1 cellular context compared by ENCODE assay signal in the genomic region with DNA sequence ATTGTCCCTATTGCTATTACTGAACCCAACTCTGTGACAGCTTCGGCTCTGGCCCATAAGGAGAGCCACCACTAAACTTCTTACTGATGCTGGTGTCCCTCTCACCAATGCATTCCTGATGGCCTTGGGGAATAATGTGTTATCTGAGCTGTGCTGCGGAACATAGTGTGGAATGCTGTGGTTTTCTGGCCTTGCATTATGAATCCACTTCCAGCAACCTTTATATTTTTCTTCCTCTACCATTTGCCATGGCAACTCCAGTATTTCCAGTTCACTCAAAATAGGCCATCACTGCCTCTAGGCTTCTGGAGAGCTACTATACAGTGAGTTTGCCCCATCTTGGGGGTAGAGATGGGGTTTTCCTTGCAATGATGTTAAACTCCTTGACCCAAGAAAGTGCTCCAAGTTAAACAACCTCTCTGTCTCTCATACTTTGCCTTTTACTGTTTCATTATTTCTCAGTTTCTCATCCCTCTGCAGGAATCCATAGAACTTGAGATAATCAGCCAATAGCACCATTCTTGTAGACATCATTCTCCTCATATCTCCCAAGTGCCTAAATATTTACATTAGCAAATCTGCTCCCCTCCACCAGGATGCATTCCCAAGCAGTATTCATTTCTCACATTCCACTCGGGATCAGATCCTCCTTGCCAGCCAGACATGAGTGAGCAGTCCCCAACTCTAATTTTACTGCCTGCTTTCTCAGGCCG.
TF ChIP-seq lines count a peak whose summit lies in the region.

No MANE protein-coding gene starts in this region.

TF ChIP-seq in GM23338, 12 proteins besides CTCF, POLR2A, EP300 and RAD21:
- TF ChIP-seq, protein P1, sequence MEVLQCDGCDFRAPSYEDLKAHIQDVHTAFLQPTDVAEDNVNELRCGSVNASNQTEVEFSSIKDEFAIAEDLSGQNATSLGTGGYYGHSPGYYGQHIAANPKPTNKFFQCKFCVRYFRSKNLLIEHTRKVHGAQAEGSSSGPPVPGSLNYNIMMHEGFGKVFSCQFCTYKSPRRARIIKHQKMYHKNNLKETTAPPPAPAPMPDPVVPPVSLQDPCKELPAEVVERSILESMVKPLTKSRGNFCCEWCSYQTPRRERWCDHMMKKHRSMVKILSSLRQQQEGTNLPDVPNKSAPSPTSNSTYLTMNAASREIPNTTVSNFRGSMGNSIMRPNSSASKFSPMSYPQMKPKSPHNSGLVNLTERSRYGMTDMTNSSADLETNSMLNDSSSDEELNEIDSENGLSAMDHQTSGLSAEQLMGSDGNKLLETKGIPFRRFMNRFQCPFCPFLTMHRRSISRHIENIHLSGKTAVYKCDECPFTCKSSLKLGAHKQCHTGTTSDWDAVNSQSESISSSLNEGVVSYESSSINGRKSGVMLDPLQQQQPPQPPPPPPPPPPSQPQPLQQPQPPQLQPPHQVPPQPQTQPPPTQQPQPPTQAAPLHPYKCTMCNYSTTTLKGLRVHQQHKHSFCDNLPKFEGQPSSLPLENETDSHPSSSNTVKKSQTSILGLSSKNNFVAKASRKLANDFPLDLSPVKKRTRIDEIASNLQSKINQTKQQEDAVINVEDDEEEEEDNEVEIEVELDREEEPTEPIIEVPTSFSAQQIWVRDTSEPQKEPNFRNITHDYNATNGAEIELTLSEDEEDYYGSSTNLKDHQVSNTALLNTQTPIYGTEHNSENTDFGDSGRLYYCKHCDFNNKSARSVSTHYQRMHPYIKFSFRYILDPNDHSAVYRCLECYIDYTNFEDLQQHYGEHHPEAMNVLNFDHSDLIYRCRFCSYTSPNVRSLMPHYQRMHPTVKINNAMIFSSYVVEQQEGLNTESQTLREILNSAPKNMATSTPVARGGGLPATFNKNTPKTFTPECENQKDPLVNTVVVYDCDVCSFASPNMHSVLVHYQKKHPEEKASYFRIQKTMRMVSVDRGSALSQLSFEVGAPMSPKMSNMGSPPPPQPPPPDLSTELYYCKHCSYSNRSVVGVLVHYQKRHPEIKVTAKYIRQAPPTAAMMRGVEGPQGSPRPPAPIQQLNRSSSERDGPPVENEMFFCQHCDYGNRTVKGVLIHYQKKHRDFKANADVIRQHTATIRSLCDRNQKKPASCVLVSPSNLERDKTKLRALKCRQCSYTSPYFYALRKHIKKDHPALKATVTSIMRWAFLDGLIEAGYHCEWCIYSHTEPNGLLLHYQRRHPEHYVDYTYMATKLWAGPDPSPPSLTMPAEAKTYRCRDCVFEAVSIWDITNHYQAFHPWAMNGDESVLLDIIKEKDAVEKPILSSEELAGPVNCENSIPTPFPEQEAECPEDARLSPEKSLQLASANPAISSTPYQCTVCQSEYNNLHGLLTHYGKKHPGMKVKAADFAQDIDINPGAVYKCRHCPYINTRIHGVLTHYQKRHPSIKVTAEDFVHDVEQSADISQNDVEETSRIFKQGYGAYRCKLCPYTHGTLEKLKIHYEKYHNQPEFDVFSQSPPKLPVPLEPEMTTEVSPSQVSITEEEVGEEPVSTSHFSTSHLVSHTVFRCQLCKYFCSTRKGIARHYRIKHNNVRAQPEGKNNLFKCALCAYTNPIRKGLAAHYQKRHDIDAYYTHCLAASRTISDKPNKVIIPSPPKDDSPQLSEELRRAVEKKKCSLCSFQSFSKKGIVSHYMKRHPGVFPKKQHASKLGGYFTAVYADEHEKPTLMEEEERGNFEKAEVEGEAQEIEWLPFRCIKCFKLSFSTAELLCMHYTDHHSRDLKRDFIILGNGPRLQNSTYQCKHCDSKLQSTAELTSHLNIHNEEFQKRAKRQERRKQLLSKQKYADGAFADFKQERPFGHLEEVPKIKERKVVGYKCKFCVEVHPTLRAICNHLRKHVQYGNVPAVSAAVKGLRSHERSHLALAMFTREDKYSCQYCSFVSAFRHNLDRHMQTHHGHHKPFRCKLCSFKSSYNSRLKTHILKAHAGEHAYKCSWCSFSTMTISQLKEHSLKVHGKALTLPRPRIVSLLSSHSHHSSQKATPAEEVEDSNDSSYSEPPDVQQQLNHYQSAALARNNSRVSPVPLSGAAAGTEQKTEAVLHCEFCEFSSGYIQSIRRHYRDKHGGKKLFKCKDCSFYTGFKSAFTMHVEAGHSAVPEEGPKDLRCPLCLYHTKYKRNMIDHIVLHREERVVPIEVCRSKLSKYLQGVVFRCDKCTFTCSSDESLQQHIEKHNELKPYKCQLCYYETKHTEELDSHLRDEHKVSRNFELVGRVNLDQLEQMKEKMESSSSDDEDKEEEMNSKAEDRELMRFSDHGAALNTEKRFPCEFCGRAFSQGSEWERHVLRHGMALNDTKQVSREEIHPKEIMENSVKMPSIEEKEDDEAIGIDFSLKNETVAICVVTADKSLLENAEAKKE (CRISPR knock-in tag; IDR thresholded peaks at IDR 0.05): no peak
- TF ChIP-seq ETS1 (IDR thresholded peaks at IDR 0.05) (no peak), JUNB (IDR thresholded peaks at IDR 0.05; ENCODE audit: unreplicated experiment) (no peak), ZNF114 (CRISPR knock-in tag; IDR thresholded peaks at IDR 0.05) (no peak), NANOG (IDR thresholded peaks at IDR 0.05; ENCODE audit: borderline replicate concordance) (no peak), EZH2 (IDR thresholded peaks at IDR 0.05; ENCODE audit: low read depth, unreplicated experiment) (no peak), EZH2phosphoT487 (IDR thresholded peaks at IDR 0.05; ENCODE audit: unreplicated experiment) (no peak), CREB1 (CRISPR knock-in tag; IDR thresholded peaks at IDR 0.05; ENCODE audit: low read depth) (no peak), REST (IDR thresholded peaks at IDR 0.05; ENCODE audit: unreplicated experiment) (no peak), POLR2AphosphoS5 (IDR thresholded peaks at IDR 0.05; ENCODE audit: low read depth) (no peak), ZNF331 (CRISPR knock-in tag; IDR thresholded peaks at IDR 0.05; ENCODE audit: low read depth) (no peak)
